Comparison of ENCODE assay signal across 10 cellular contexts in genomic region chr18:32439802-32440201, GRCh38. TPM values are rescaled to one million over a fixed set of nuclear protein-coding genes. Genes with fewer than 3 reads are reported as not detected.
DNase-seq lines count a peak whose midpoint lies in the region; ATAC-seq and TF ChIP-seq lines count a peak whose summit lies in the region.
"Had no signal": no experiment of that assay in that cellular context is flagged by ENCODE, and none has a peak within 500 bp of the region (broad histone marks: within the 10 kb centered on the region; RNA-seq: fewer than 3 reads in every experiment).

No MANE protein-coding gene starts in this region.

- no peak overlapping the region for H3K27ac ChIP-seq in cardiac muscle cell

- H3K4me1 ChIP-seq in cardiac muscle cell (ENCODE audit: low read depth): peaks cover 45% of the 10 kb centered on the region
- H3K4me1 ChIP-seq: Caco-2 had no signal

- H3K4me3 ChIP-seq in cardiac muscle cell (no peak overlapping the region), epithelial cell of proximal tubule (ENCODE audit: low read depth, low read length) (no peak overlapping the region)

- no peaks in the 10 kb centered on the region for H3K27me3 ChIP-seq in cardiac muscle cell

- H3K9me3 ChIP-seq in cardiac muscle cell (ENCODE audit: low read depth): no peaks in the 10 kb centered on the region
- H3K9me3 ChIP-seq: Caco-2 had no signal

- intact Hi-C loops in Right ventricle myocardium superior (cut with DNase I): no loop called here

- DNase-seq in cardiac muscle cell (ENCODE audit: low read depth in 1 of 2, low spot score in 1 of 2) (peak in 1 of 2 donors; percentile 19), Right ventricle myocardium superior (no peak), NCI-H2171 (lab: John Stamatoyannopoulos, UW) (peak; percentile 21), epithelial cell of proximal tubule (ENCODE audit: low read depth) (no peak), superior temporal gyrus (ENCODE audit: extremely low spot score) (peak; percentile 79), NCI-H187 treated with DMSO at 0.1 percent for 48 hours (lab: John Stamatoyannopoulos, UW) (no peak), mucosa of gallbladder (ENCODE audit: low spot score) (no peak)
- DNase-seq: activated naive CD8-positive, alpha-beta T cell treated with anti-CD3 and anti-CD28 coated beads for 36 hours had no signal

- TF ChIP-seq CTCF in cardiac muscle cell (IDR thresholded peaks at IDR 0.05; ENCODE audit: low read depth, low read length) (peak; percentile 34), epithelial cell of proximal tubule (conservative IDR thresholded peaks at IDR 0.05; ENCODE audit: low read depth, low read length) (peak; percentile 56)

- no peaks in the 10 kb centered on the region for H3K36me3 ChIP-seq in cardiac muscle cell

- ATAC-seq in Right ventricle myocardium superior (ENCODE audit: poor library complexity) (no peak), HG03442 (IDR thresholded peaks at IDR 0.05; ENCODE audit: unreplicated experiment) (no peak)

RNA-seq across cellular contexts. Expression of gene GAREM1, which starts 30.9 kb away (rescaled TPM):
- total RNA-seq in cardiac muscle cell: 9.1 and 14.2 TPM in 2 replicates
- 17.3 and 23.2 TPM in 2 replicates for polyA plus RNA-seq in cardiac muscle cell
- 23.5 TPM for total RNA-seq in Right ventricle myocardium superior
- 2.0 and 3.1 TPM in 2 replicates for total RNA-seq in epithelial cell of proximal tubule
- total RNA-seq in mucosa of gallbladder: 10.7 TPM
- total RNA-seq: activated naive CD8-positive, alpha-beta T cell treated with anti-CD3 and anti-CD28 coated beads for 36 hours had no signal

Comparison
In these comparisons a context has a peak if more than half of its experiments do, and no peak if none do; other contexts are left out.
1. DNase-seq: peak in NCI-H2171 (single experiment) and superior temporal gyrus (single experiment); none in Right ventricle myocardium superior (single experiment), epithelial cell of proximal tubule (single experiment), NCI-H187 treated with DMSO at 0.1 percent for 48 hours (single experiment) and mucosa of gallbladder (single experiment).